In genomic region chr12:53676715-53677611, GRCh38 we compare ENCODE assay signal across 8 cellular contexts. TPM values are rescaled to one million over a fixed set of nuclear protein-coding genes. Genes with fewer than 3 reads are reported as not detected.
A peak's percentile ranks its signal among the peaks of the same experiment; 100 is the strongest.
DNase-seq lines count a peak whose midpoint lies in the region; ATAC-seq and TF ChIP-seq lines count a peak whose summit lies in the region.

No MANE protein-coding gene starts in this region.

- H3K9me3 Mint-ChIP-seq in T-helper 2 cell treated with Interferon-gamma antibody and Interleukin-4, amounts not matched to agents 5 μg/mL and 100 μg/mL, for 36 hours = no peaks in the 10 kb centered on the region
- H3K9me3 Mint-ChIP-seq in WTC11 = peaks cover 1% of the 10 kb centered on the region; the same call in 1 of the 2 replicates

- peaks cover 0 to 16% (median 11%) of the 10 kb centered on the region in 4 donors for H3K4me1 ChIP-seq in liver (ENCODE audit: control insufficient read depth in 4 of 4, insufficient read depth in 4 of 4, low read length in 3 of 4)

- peak overlapping the region; percentile 89 to 90 for H3K27ac ChIP-seq in liver (ENCODE audit: low read depth in 1 of 2, low read length in 2 of 2)

- H3K9me3 ChIP-seq in liver (ENCODE audit: control insufficient read depth in 4 of 4, low read length in 3 of 4) = no peaks in the 10 kb centered on the region

- peaks cover 0 to 5% (median 2%) of the 10 kb centered on the region in 4 donors for H3K36me3 ChIP-seq in liver (ENCODE audit: control insufficient read depth in 4 of 4, insufficient read depth in 3 of 4, low read depth in 1 of 4, low read length in 3 of 4)

- peaks cover 34% of the 10 kb centered on the region for H3K27me3 Mint-ChIP-seq in T-helper 2 cell treated with Interferon-gamma antibody and Interleukin-4, amounts not matched to agents 5 μg/mL and 100 μg/mL, for 36 hours (ENCODE audit: low read depth)
- no peaks in the 10 kb centered on the region; the same call in 1 of the 2 replicates for H3K27me3 Mint-ChIP-seq in WTC11 (ENCODE audit: low read depth)

- 35% methylated on average over 59 of the region's 59 CpGs for WGBS in liver

- H3K27ac Mint-ChIP-seq in T-helper 2 cell treated with Interferon-gamma antibody and Interleukin-4, amounts not matched to agents 5 μg/mL and 100 μg/mL, for 36 hours = no peak overlapping the region
- peak overlapping the region; percentile 98 for H3K27ac Mint-ChIP-seq in WTC11

- DNase-seq in T-helper 2 cell treated with Interferon-gamma antibody and Interleukin-4, amounts not matched to agents 5 μg/mL and 100 μg/mL, for 36 hours (ENCODE audit: low spot score) = no peak
- DNase-seq in T-helper 2 cell (no peak), WTC11 (ENCODE audit: low spot score) (peak; percentile 69), ecto neural progenitor cell (ENCODE audit: low spot score) (peak; percentile 87), NCI-H1092 treated with DMSO at 0.1 percent for 48 hours (lab: John Stamatoyannopoulos, UW) (no peak), NCI-H510A (lab: John Stamatoyannopoulos, UW) (no peak)
- peak; percentile 12 for DNase-seq in stimulated activated CD8-positive, alpha-beta memory T cell treated with anti-CD3 and anti-CD28 coated beads, Interleukin-15, amount 100 ng/mL, for 24 hours (ENCODE audit: low read depth)

- H3K27me3 ChIP-seq in liver (ENCODE audit: control insufficient read depth in 4 of 4, insufficient read depth in 4 of 4, low read length in 3 of 4) = no peaks in the 10 kb centered on the region

- H3K36me3 Mint-ChIP-seq in T-helper 2 cell treated with Interferon-gamma antibody and Interleukin-4, amounts not matched to agents 5 μg/mL and 100 μg/mL, for 36 hours (ENCODE audit: low read depth) = peaks cover 18% of the 10 kb centered on the region
- H3K36me3 Mint-ChIP-seq in WTC11 = peaks cover 28% of the 10 kb centered on the region

- peak overlapping the region; percentile 43 to 78 (median 77) for H3K4me3 ChIP-seq in liver (ENCODE audit: low read depth in 1 of 3, low read length in 3 of 3)

- H3K4me1 Mint-ChIP-seq in T-helper 2 cell treated with Interferon-gamma antibody and Interleukin-4, amounts not matched to agents 5 μg/mL and 100 μg/mL, for 36 hours (ENCODE audit: low read depth) = peaks cover 16% of the 10 kb centered on the region
- H3K4me1 Mint-ChIP-seq in WTC11 = peaks cover 42% of the 10 kb centered on the region

- CTCF ChIA-PET in WTC11 (lab: Charles Lee) = interaction anchor here (0.7 to 5.8 kb wide), 20 partner anchors 10 to 325 kb away, joined by 3 to 92 read pairs (median 6); partner anchors contain the start of gene ATF7

- H3K9ac ChIP-seq in liver (ENCODE audit: low read depth in 1 of 2, low read length in 2 of 2) = peak overlapping the region in 1 of 2 donors; percentile 77

- no peak for TF ChIP-seq RAD21 in liver (IDR thresholded peaks at IDR 0.05)

- POLR2A ChIA-PET in WTC11 (lab: Charles Lee) = interaction anchor here (0.9 to 1.5 kb wide), 3 partner anchors 18 to 463 kb away, joined by 4 read pairs; no protein-coding TSS in a partner anchor

- peak overlapping the region; percentile 85 for H3K4me3 Mint-ChIP-seq in T-helper 2 cell treated with Interferon-gamma antibody and Interleukin-4, amounts not matched to agents 5 μg/mL and 100 μg/mL, for 36 hours
- H3K4me3 Mint-ChIP-seq in WTC11 = peak overlapping the region; percentile 95

- TF ChIP-seq CTCF in WTC11 (IDR thresholded peaks at IDR 0.05) = no peak
- no peak for TF ChIP-seq CTCF in liver (IDR thresholded peaks at IDR 0.05; ENCODE audit: low read depth, low read length, missing input control)

- peak; percentile 49 for ATAC-seq in WTC11

TF ChIP-seq in WTC11, 78 proteins besides CTCF, POLR2A, EP300 and RAD21 (continues in another document):
- TF ChIP-seq IRF2 (CRISPR knock-in tag; IDR thresholded peaks at IDR 0.05; ENCODE audit: borderline replicate concordance, low read depth) = no peak
- no peak for TF ChIP-seq STAT6 (CRISPR knock-in tag; conservative IDR thresholded peaks at IDR 0.05; ENCODE audit: low read depth)

TF ChIP-seq in liver, 16 proteins besides CTCF, POLR2A, EP300 and RAD21:
- TF ChIP-seq ATF3 (IDR thresholded peaks at IDR 0.05) = no peak
- TF ChIP-seq GABPA (IDR thresholded peaks at IDR 0.05 in 1 of 2, conservative IDR thresholded peaks at IDR 0.05 in 1 of 2) = no peak
- no peak for TF ChIP-seq HNF4G (IDR thresholded peaks at IDR 0.05)
- no peak for TF ChIP-seq REST (IDR thresholded peaks at IDR 0.05)
- peak in 1 of 2 donors; percentile 33 for TF ChIP-seq HNF4A (conservative IDR thresholded peaks at IDR 0.05)
- peak in 1 of 2 donors; percentile 12 for TF ChIP-seq RXRA (IDR thresholded peaks at IDR 0.05)
- no peak for TF ChIP-seq NR2F2 (IDR thresholded peaks at IDR 0.05)
- TF ChIP-seq FOXA2 (IDR thresholded peaks at IDR 0.05) = no peak
- TF ChIP-seq YY1 (IDR thresholded peaks at IDR 0.05) = peak; percentile 34
- TF ChIP-seq FOXA1 (IDR thresholded peaks at IDR 0.05) = no peak

RNA-seq across cellular contexts. Expression of gene ATP5MC2, which starts 1.1 kb away (rescaled TPM):
- total RNA-seq in WTC11 (2021) (411 to 527 TPM (median 517 TPM) in 3 replicates), liver (100 to 1,000 TPM in 1 of 2 donors, 10 to 100 TPM in 1; 57.0 to 110 TPM)
- 100 to 1,000 TPM; 231 to 294 TPM for polyA plus RNA-seq in liver

RNA-seq across cellular contexts. Expression of gene CALCOCO1, which starts 50.3 kb away (rescaled TPM):
- total RNA-seq in WTC11 (2021) = 21.2 to 28.2 TPM (median 27.0 TPM) in 3 replicates
- 10 to 100 TPM; 61.2 to 67.4 TPM for total RNA-seq in liver
- polyA plus RNA-seq in liver = 10 to 100 TPM; 24.4 to 25.2 TPM

RNA-seq across cellular contexts. Expression of gene ATF7, which starts 50.8 kb away (rescaled TPM):
- total RNA-seq in WTC11 (2021) (16.3 to 20.3 TPM (median 19.7 TPM) in 3 replicates), liver (10 to 100 TPM in 1 of 2 donors, 1 to 10 TPM in 1; 5.3 to 14.5 TPM)
- polyA plus RNA-seq in liver = 10 to 100 TPM in 1 of 2 donors, 1 to 10 TPM in 1; 5.6 to 14.1 TPM

Comparison
In these comparisons a context has a peak if more than half of its experiments do, and no peak if none do; other contexts are left out.
1. DNase-seq: peak in WTC11 (single experiment), ecto neural progenitor cell (single experiment) and stimulated activated CD8-positive, alpha-beta memory T cell treated with anti-CD3 and anti-CD28 coated beads, Interleukin-15, amount 100 ng/mL, for 24 hours (single experiment); none in T-helper 2 cell treated with Interferon-gamma antibody and Interleukin-4, amounts not matched to agents 5 μg/mL and 100 μg/mL, for 36 hours (single experiment), T-helper 2 cell (0 of 5), NCI-H1092 treated with DMSO at 0.1 percent for 48 hours (single experiment) and NCI-H510A (single experiment).